12 cellular contexts compared by ENCODE assay signal in genomic region chr5:53874409-53874808, GRCh38.
DNase-seq lines count a peak whose midpoint lies in the region; ATAC-seq and TF ChIP-seq lines count a peak whose summit lies in the region.
"Had no signal": no experiment of that assay in that cellular context is flagged by ENCODE, and none has a peak within 500 bp of the region (broad histone marks: within the 10 kb centered on the region; RNA-seq: fewer than 3 reads in every experiment).

No MANE protein-coding gene starts in this region.

- no peak overlapping the region for H3K4me3 ChIP-seq in HCT116 (replicated peaks in 1 of 2; ENCODE audit: low read depth in 1 of 2, low read length in 2 of 2)
- H3K4me3 ChIP-seq: breast epithelium, gastrocnemius medialis had no signal

- H3K4me2 ChIP-seq in HCT116 (ENCODE audit: low read length), result no peak overlapping the region

- peak; percentile 6; the same call in 1 of the 2 replicates for TF ChIP-seq CTCF in C4-2B (conservative IDR thresholded peaks at IDR 0.05)
- peak in 2 of 3 experiments; percentile 18 to 25; a peak in 2 of 6 replicates for TF ChIP-seq CTCF in HCT116 (IDR thresholded peaks at IDR 0.05 in 2 of 3, conservative IDR thresholded peaks at IDR 0.05 in 1 of 3; ENCODE audit: borderline replicate concordance in 1 of 3, insufficient read depth in 1 of 3, low read depth in 2 of 3, low read length in 2 of 3)

- RAD21 ChIA-PET in HCT116 (lab: Charles Lee; ENCODE audit: low non-redundant PET in 1 of 2, low total read pairs in 2 of 2, uncharacterized antibody in 2 of 2, unreplicated experiment in 2 of 2), result no interaction called here

- POLR2A ChIA-PET in HCT116 (lab: Charles Lee), result no interaction called here

- peak; percentile 76 for ATAC-seq in HCT116
- ATAC-seq in HG03432 (IDR thresholded peaks at IDR 0.05; ENCODE audit: unreplicated experiment), result no peak
- ATAC-seq: gastrocnemius medialis had no signal

- no peaks in the 10 kb centered on the region for H3K9me2 ChIP-seq in HCT116 (ENCODE audit: insufficient read depth)

- DNase-seq in HCT116 (ENCODE audit: low read depth, low spot score) (no peak), UCSD-AML1 (lab: John Stamatoyannopoulos, UW; ENCODE audit: unreplicated experiment) (peak; percentile 5), iPS-NIHi11 (ENCODE audit: low spot score) (peak; percentile 45), foreskin melanocyte (no peak), putamen (ENCODE audit: low spot score) (no peak), cerebellum (ENCODE audit: low spot score) (no peak)
- DNase-seq: DMS153, gastrocnemius medialis, NCI-H1092 had no signal

- no peaks in the 10 kb centered on the region for H3K27me3 ChIP-seq in HCT116 (ENCODE audit: insufficient read depth, low read length)
- H3K27me3 ChIP-seq: breast epithelium, gastrocnemius medialis had no signal

- H3K9ac ChIP-seq in HCT116 (ENCODE audit: low read length), result no peak overlapping the region

- intact Hi-C loops in HCT116 (cut with micrococcal nuclease), result loop anchor here (5.0 kb wide), 1 partner anchor 343 kb away; no protein-coding TSS in a partner anchor

- H4K20me1 ChIP-seq in HCT116 (ENCODE audit: insufficient read depth), result no peaks in the 10 kb centered on the region

- H3K79me2 ChIP-seq in HCT116 (ENCODE audit: insufficient read depth, low read length), result no peaks in the 10 kb centered on the region

- no TSS peak for BruUV-seq in HCT116 (replicated peaks; lab: Mats Ljungman, UMichigan)

- H3K4me1 ChIP-seq in HCT116 (ENCODE audit: control insufficient read depth in 1 of 2, insufficient read depth in 2 of 2, low read length in 2 of 2), result no peaks in the 10 kb centered on the region
- H3K4me1 ChIP-seq: breast epithelium, gastrocnemius medialis had no signal

- CTCF ChIA-PET in HCT116 (lab: Charles Lee), result no interaction called here

- no peak overlapping the region for H2AFZ ChIP-seq in HCT116 (ENCODE audit: low read depth, low read length, poor library complexity, severe bottlenecking)

- no peak for TF ChIP-seq POLR2A in HCT116 (IDR thresholded peaks at IDR 0.05; ENCODE audit: borderline replicate concordance, extremely low read depth, insufficient read depth, insufficient read length)

- no peak for TF ChIP-seq RAD21 in HCT116 (IDR thresholded peaks at IDR 0.05; ENCODE audit: low read depth)

- no peaks in the 10 kb centered on the region for H3K9me3 ChIP-seq in HCT116 (ENCODE audit: control insufficient read depth in 1 of 2, insufficient read depth in 1 of 2, low read depth in 1 of 2, low read length in 2 of 2)
- H3K9me3 ChIP-seq: breast epithelium, gastrocnemius medialis had no signal

- no peaks in the 10 kb centered on the region for H3K36me3 ChIP-seq in HCT116 (ENCODE audit: control insufficient read depth in 1 of 2, insufficient read depth in 2 of 2, low read length in 2 of 2)
- H3K36me3 ChIP-seq: breast epithelium, gastrocnemius medialis had no signal

- H3K27ac ChIP-seq in C4-2B, result no peak overlapping the region
- H3K27ac ChIP-seq in HCT116 (ENCODE audit: low read depth, low read length), result no peak overlapping the region
- H3K27ac ChIP-seq: breast epithelium, gastrocnemius medialis had no signal

TF ChIP-seq in HCT116, 20 proteins besides CTCF, POLR2A, EP300 and RAD21:
- TF ChIP-seq YY1 (IDR thresholded peaks at IDR 0.05; ENCODE audit: extremely low read depth, insufficient replicate concordance, low read depth, low read length) (no peak), TCF7L2 (IDR thresholded peaks at IDR 0.05; ENCODE audit: borderline replicate concordance, extremely low read depth, insufficient read depth, insufficient read length) (no peak), ELF1 (IDR thresholded peaks at IDR 0.05; ENCODE audit: borderline replicate concordance, low read depth) (no peak), REST (IDR thresholded peaks at IDR 0.05; ENCODE audit: low read depth) (no peak), ZNF274 (IDR thresholded peaks at IDR 0.05; ENCODE audit: low read depth, low read length) (no peak), ATF3 (IDR thresholded peaks at IDR 0.05) (no peak), POLR2AphosphoS5 (IDR thresholded peaks at IDR 0.05; ENCODE audit: low read depth, low read length) (no peak), JUND (IDR thresholded peaks at IDR 0.05) (no peak), ZBTB33 (IDR thresholded peaks at IDR 0.05; ENCODE audit: extremely low read depth, insufficient replicate concordance, low read length) (no peak), CBX3 (IDR thresholded peaks at IDR 0.05; ENCODE audit: low read depth) (no peak), SIN3A (IDR thresholded peaks at IDR 0.05; ENCODE audit: low read depth) (no peak), EGR1 (IDR thresholded peaks at IDR 0.05; ENCODE audit: low read depth) (no peak), SRF (IDR thresholded peaks at IDR 0.05; ENCODE audit: low read depth) (no peak), CEBPB (IDR thresholded peaks at IDR 0.05; ENCODE audit: low read depth) (no peak), EZH2phosphoT487 (IDR thresholded peaks at IDR 0.05; ENCODE audit: borderline replicate concordance) (no peak), ZFX (IDR thresholded peaks at IDR 0.05) (no peak), EZH2 (IDR thresholded peaks at IDR 0.05) (no peak), SP1 (IDR thresholded peaks at IDR 0.05; ENCODE audit: low read depth) (no peak)
- TF ChIP-seq, protein P1, sequence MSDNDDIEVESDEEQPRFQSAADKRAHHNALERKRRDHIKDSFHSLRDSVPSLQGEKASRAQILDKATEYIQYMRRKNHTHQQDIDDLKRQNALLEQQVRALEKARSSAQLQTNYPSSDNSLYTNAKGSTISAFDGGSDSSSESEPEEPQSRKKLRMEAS (IDR thresholded peaks at IDR 0.05), result no peak

Comparison
In these comparisons a context has a peak if more than half of its experiments do, and no peak if none do; other contexts are left out.
1. DNase-seq: peak in UCSD-AML1 (single experiment) and iPS-NIHi11 (single experiment); none in HCT116 (single experiment), foreskin melanocyte (single experiment), putamen (single experiment) and cerebellum (single experiment).